ENCODE assay signal across 3 cellular contexts in genomic region chr5:128553747-128554146, GRCh38.
"Had no signal": no experiment of that assay in that cellular context is flagged by ENCODE, and none has a peak within 500 bp of the region (broad histone marks: within the 10 kb centered on the region; RNA-seq: fewer than 3 reads in every experiment).

No MANE protein-coding gene starts in this region.

- DNase-seq: GDM1, GF-D8 had no signal

- H3K4me3 ChIP-seq: GM12878 had no signal

- ATAC-seq: GM12878 had no signal
